15 cellular contexts compared by ENCODE assay signal in genomic region chr14:73738518-73739173, GRCh38. TPM values are rescaled to one million over a fixed set of nuclear protein-coding genes. Genes with fewer than 3 reads are reported as not detected.
DNase-seq lines count a peak whose midpoint lies in the region; ATAC-seq lines count a peak whose summit lies in the region.
"Had no signal": no experiment of that assay in that cellular context is flagged by ENCODE, and none has a peak within 500 bp of the region (broad histone marks: within the 10 kb centered on the region; RNA-seq: fewer than 3 reads in every experiment).

No MANE protein-coding gene starts in this region.

- no peak overlapping the region for H4K91ac ChIP-seq in trophoblast cell (ENCODE audit: low read depth, low read length)

- peaks cover 31 to 34% of the 10 kb centered on the region in 2 experiments for H3K36me3 ChIP-seq in trophoblast cell (ENCODE audit: control insufficient read depth in 1 of 2, insufficient read depth in 2 of 2, low read length in 2 of 2)

- H3K79me2 ChIP-seq in trophoblast cell (ENCODE audit: control insufficient read depth, insufficient read depth, low read length, poor library complexity), result peaks cover 20% of the 10 kb centered on the region

- H2BK12ac ChIP-seq in trophoblast cell (ENCODE audit: low read length), result no peak overlapping the region

- no peak overlapping the region for H3K23ac ChIP-seq in trophoblast cell (ENCODE audit: low read length)

- peaks cover 29% of the 10 kb centered on the region for H3K36me3 Mint-ChIP-seq in stimulated activated naive CD8-positive, alpha-beta T cell treated with anti-CD3 and anti-CD28 coated beads, Interleukin-15, Interleukin-2, amounts not matched to agents 100 ng/mL and 50 ng/mL, for 24 hours (ENCODE audit: low read depth)
- peaks cover 90% of the 10 kb centered on the region for H3K36me3 Mint-ChIP-seq in effector memory CD8-positive, alpha-beta T cell (ENCODE audit: insufficient read depth)

- ATAC-seq in stimulated activated naive CD8-positive, alpha-beta T cell treated with anti-CD3 and anti-CD28 coated beads, Interleukin-15, Interleukin-2, amounts not matched to agents 100 U/mL and 50 U/mL, for 24 hours, result no peak
- no peak for ATAC-seq in effector memory CD8-positive, alpha-beta T cell (replicated peaks)
- ATAC-seq: T-cell, WTC11 had no signal

- no peaks in the 10 kb centered on the region for H3K27me3 ChIP-seq in trophoblast cell (ENCODE audit: insufficient read depth, low read length)

- H3K4me2 ChIP-seq in trophoblast cell (ENCODE audit: low read length), result no peak overlapping the region

- H3K9me3 ChIP-seq in trophoblast cell (ENCODE audit: insufficient read depth, low read depth, low read length), result no peaks in the 10 kb centered on the region

- peak overlapping the region; percentile 36 for H3K27ac Mint-ChIP-seq in stimulated activated naive CD8-positive, alpha-beta T cell treated with anti-CD3 and anti-CD28 coated beads, Interleukin-15, Interleukin-2, amounts not matched to agents 100 ng/mL and 50 ng/mL, for 24 hours
- peak overlapping the region; percentile 62 to 96 for H3K27ac Mint-ChIP-seq in effector memory CD8-positive, alpha-beta T cell
- H3K27ac Mint-ChIP-seq: WTC11 had no signal

- no peak overlapping the region for H3K4me3 ChIP-seq in trophoblast cell (ENCODE audit: low read depth, low read length)

- H3K18ac ChIP-seq in trophoblast cell (ENCODE audit: low read length), result peak overlapping the region; percentile 12

- H3K9me3 Mint-ChIP-seq in stimulated activated naive CD8-positive, alpha-beta T cell treated with anti-CD3 and anti-CD28 coated beads, Interleukin-15, Interleukin-2, amounts not matched to agents 100 ng/mL and 50 ng/mL, for 24 hours, result no peaks in the 10 kb centered on the region
- no peaks in the 10 kb centered on the region for H3K9me3 Mint-ChIP-seq in effector memory CD8-positive, alpha-beta T cell
- H3K9me3 Mint-ChIP-seq: T-cell, WTC11 had no signal

- H3K4me1 Mint-ChIP-seq in stimulated activated naive CD8-positive, alpha-beta T cell treated with anti-CD3 and anti-CD28 coated beads, Interleukin-15, Interleukin-2, amounts not matched to agents 100 ng/mL and 50 ng/mL, for 24 hours (ENCODE audit: low read depth), result peaks cover 42% of the 10 kb centered on the region
- peaks cover 36 to 53% of the 10 kb centered on the region in 2 donors for H3K4me1 Mint-ChIP-seq in effector memory CD8-positive, alpha-beta T cell (ENCODE audit: low read depth in 2 of 2)

- H4K12ac ChIP-seq in trophoblast cell (ENCODE audit: low read depth, low read length), result no peak overlapping the region

- H2AFZ ChIP-seq in trophoblast cell (ENCODE audit: insufficient read depth, low read length, poor library complexity), result no peak overlapping the region

- H3K27me3 Mint-ChIP-seq in stimulated activated naive CD8-positive, alpha-beta T cell treated with anti-CD3 and anti-CD28 coated beads, Interleukin-15, Interleukin-2, amounts not matched to agents 100 ng/mL and 50 ng/mL, for 24 hours, result no peaks in the 10 kb centered on the region
- no peaks in the 10 kb centered on the region for H3K27me3 Mint-ChIP-seq in effector memory CD8-positive, alpha-beta T cell
- H3K27me3 Mint-ChIP-seq: T-cell had no signal

- no peak overlapping the region for H3K4me3 Mint-ChIP-seq in stimulated activated naive CD8-positive, alpha-beta T cell treated with anti-CD3 and anti-CD28 coated beads, Interleukin-15, Interleukin-2, amounts not matched to agents 100 ng/mL and 50 ng/mL, for 24 hours
- no peak overlapping the region for H3K4me3 Mint-ChIP-seq in effector memory CD8-positive, alpha-beta T cell
- H3K4me3 Mint-ChIP-seq: T-cell, WTC11 had no signal

- no peak overlapping the region for H2AK5ac ChIP-seq in trophoblast cell (ENCODE audit: low read length)

- H3K14ac ChIP-seq in trophoblast cell (ENCODE audit: low read length), result no peak overlapping the region

- H2BK120ac ChIP-seq in trophoblast cell (ENCODE audit: insufficient read depth, low read length, poor library complexity), result no peak overlapping the region

- H4K8ac ChIP-seq in trophoblast cell (ENCODE audit: low read depth, low read length), result no peak overlapping the region

- WGBS in trophoblast cell (ENCODE audit: extremely low coverage, insufficient coverage, insufficient read length), result no CpG with 5 or more reads among the region's 22 CpGs

- peak overlapping the region; percentile 4 for H3K4ac ChIP-seq in trophoblast cell (ENCODE audit: low read depth, low read length)

- peaks cover 32% of the 10 kb centered on the region in 2 experiments for H3K4me1 ChIP-seq in trophoblast cell (ENCODE audit: control insufficient read depth in 1 of 2, insufficient read depth in 2 of 2, low read length in 2 of 2)

- no peak overlapping the region for H3K27ac ChIP-seq in trophoblast cell (ENCODE audit: low read depth, low read length)

- no peak for DNase-seq in stimulated activated naive CD8-positive, alpha-beta T cell treated with anti-CD3 and anti-CD28 coated beads, Interleukin-15, Interleukin-2, amounts not matched to agents 100 U/mL and 50 U/mL, for 24 hours
- no peak for DNase-seq in effector memory CD8-positive, alpha-beta T cell
- DNase-seq in trophoblast cell, result no peak
- no peak for DNase-seq in mucosa of gallbladder (ENCODE audit: low spot score)
- DNase-seq in stimulated activated CD4-positive, alpha-beta T cell treated with anti-CD3 and anti-CD28 coated beads, Interleukin-2, amount 100 ng/mL, for 24 hours, result no peak
- no peak for DNase-seq in effector CD4-positive, alpha-beta T cell
- DNase-seq: amygdala, cerebellar nuclear complex, foreskin fibroblast, NCI-H226, posterior cingulate gyrus, RPMI8226, T-cell had no signal

- H3K9ac ChIP-seq in trophoblast cell (ENCODE audit: low read length), result no peak overlapping the region

- no peak overlapping the region for H2BK5ac ChIP-seq in trophoblast cell (ENCODE audit: low read depth, low read length, poor library complexity)

- H3K79me1 ChIP-seq in trophoblast cell (ENCODE audit: low read length), result peaks cover 20% of the 10 kb centered on the region

RNA-seq across cellular contexts. Expression of gene PNMA1, which starts 24.5 kb away (rescaled TPM):
- 19.1 and 19.3 TPM in 2 replicates for polyA plus RNA-seq in trophoblast cell (2013)
- total RNA-seq in mucosa of gallbladder, result 79.5 TPM
